ENCODE assay signal across 8 cellular contexts in genomic region chr12:31052666-31053439, GRCh38. TPM values are rescaled to one million over a fixed set of nuclear protein-coding genes. Genes with fewer than 3 reads are reported as not detected.
A peak's percentile ranks its signal among the peaks of the same experiment; 100 is the strongest.
DNase-seq lines count a peak whose midpoint lies in the region; ATAC-seq and FAIRE-seq lines count a peak whose summit lies in the region.
"Not testable (repeated sequence)": the region's sequence is repeated elsewhere in the genome, so short reads cannot be mapped to it uniquely, and the experiment has no call there.

No MANE protein-coding gene starts in this region.

- H3K4me1 ChIP-seq in adipocyte (ENCODE audit: control insufficient read depth, insufficient read depth, low read length) = not testable (repeated sequence)

- H3K27ac Mint-ChIP-seq in T-helper 2 cell treated with Interferon-gamma antibody and Interleukin-4, amounts not matched to agents 5 μg/mL and 100 μg/mL, for 36 hours = not testable (repeated sequence)

- not testable (repeated sequence) for H3K4me3 ChIP-seq in adipocyte (ENCODE audit: low read length)

- H3K36me3 ChIP-seq in adipocyte (ENCODE audit: control insufficient read depth, insufficient read depth, low read length, severe bottlenecking) = not testable (repeated sequence)

- peak; percentile 23 for FAIRE-seq in endometrium (lab: Jason Lieb, UNC)

- H3K9ac ChIP-seq in adipocyte (ENCODE audit: low read length) = not testable (repeated sequence)

- not testable (repeated sequence) for H3K9me3 Mint-ChIP-seq in T-helper 2 cell treated with Interferon-gamma antibody and Interleukin-4, amounts not matched to agents 5 μg/mL and 100 μg/mL, for 36 hours

- H3K9me3 ChIP-seq in adipocyte (ENCODE audit: control insufficient read depth, low read length) = not testable (repeated sequence)

- H3K4me3 Mint-ChIP-seq in T-helper 2 cell treated with Interferon-gamma antibody and Interleukin-4, amounts not matched to agents 5 μg/mL and 100 μg/mL, for 36 hours = not testable (repeated sequence)

- peak; percentile 62 for ATAC-seq in stimulated activated naive CD8-positive, alpha-beta T cell treated with anti-CD3 and anti-CD28 coated beads, Interleukin-15, Interleukin-2, amounts not matched to agents 100 U/mL and 50 U/mL, for 24 hours

- peaks cover 19% of the 10 kb centered on the region for H3K4me1 Mint-ChIP-seq in T-helper 2 cell treated with Interferon-gamma antibody and Interleukin-4, amounts not matched to agents 5 μg/mL and 100 μg/mL, for 36 hours (ENCODE audit: low read depth)

- DNase-seq in ELR (ENCODE audit: low read depth) (peak; percentile 84), LHCN-M2 (ENCODE audit: low read depth) (peak; percentile 52), adipocyte (ENCODE audit: low read depth) (peak; percentile 47), glomerular visceral epithelial cell (ENCODE audit: extremely low spot score) (peak; percentile 72), left kidney (ENCODE audit: low read depth, low spot score) (peak; percentile 8)
- DNase-seq in T-helper 2 cell treated with Interferon-gamma antibody and Interleukin-4, amounts not matched to agents 5 μg/mL and 100 μg/mL, for 36 hours (ENCODE audit: low spot score) = peak; percentile 10
- DNase-seq in stimulated activated naive CD8-positive, alpha-beta T cell treated with anti-CD3 and anti-CD28 coated beads, Interleukin-15, Interleukin-2, amounts not matched to agents 100 U/mL and 50 U/mL, for 24 hours = not testable (repeated sequence)

- H3K27me3 Mint-ChIP-seq in T-helper 2 cell treated with Interferon-gamma antibody and Interleukin-4, amounts not matched to agents 5 μg/mL and 100 μg/mL, for 36 hours (ENCODE audit: low read depth) = not testable (repeated sequence)

- H3K36me3 Mint-ChIP-seq in T-helper 2 cell treated with Interferon-gamma antibody and Interleukin-4, amounts not matched to agents 5 μg/mL and 100 μg/mL, for 36 hours (ENCODE audit: low read depth) = not testable (repeated sequence)

- H3K27me3 ChIP-seq in adipocyte (replicated peaks; ENCODE audit: control insufficient read depth, insufficient read depth, low read length) = not testable (repeated sequence)

RNA-seq across cellular contexts. Expression of gene DDX11, which starts 20.8 kb away (rescaled TPM):
- total RNA-seq in LHCN-M2 (2014; rRNA removed) = 25.9 and 36.0 TPM in 2 replicates
- polyA plus RNA-seq in LHCN-M2 (2012) = 12.6 TPM
